In the genomic region with DNA sequence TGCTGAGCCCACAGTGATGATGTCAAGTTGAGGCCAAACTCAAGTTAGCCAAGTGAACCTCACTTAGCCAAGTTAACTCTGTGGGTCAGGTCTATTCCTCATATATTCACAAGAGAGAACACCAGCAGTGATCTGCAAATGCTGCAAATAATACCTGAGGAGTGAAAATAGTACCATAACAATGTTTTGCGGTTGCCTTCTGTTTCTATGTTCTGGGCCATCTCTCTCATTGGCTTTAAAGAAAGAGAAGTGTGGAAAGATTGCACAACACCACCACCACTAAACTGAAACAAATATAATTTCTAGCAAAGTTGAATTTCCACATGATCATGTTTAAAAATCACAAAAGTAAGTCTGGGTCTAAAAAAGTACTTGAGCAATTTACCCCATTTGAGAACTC, we compare ENCODE assay signal across 1 cellular context.
TF ChIP-seq lines count a peak whose summit lies in the region.

No MANE protein-coding gene starts in this region.

TF ChIP-seq in IMR-90, 13 proteins besides CTCF, POLR2A, EP300 and RAD21:
- TF ChIP-seq CEBPB (IDR thresholded peaks at IDR 0.05; ENCODE audit: low read depth, low read length) (peak; percentile 77), ELK1 (IDR thresholded peaks at IDR 0.05; ENCODE audit: borderline replicate concordance, low read depth, low read length) (no peak)
